24 cellular contexts compared by ENCODE assay signal in genomic region chr3:39541442-39541841, GRCh38.
"Had no signal": no experiment of that assay in that cellular context is flagged by ENCODE, and none has a peak within 500 bp of the region (broad histone marks: within the 10 kb centered on the region; RNA-seq: fewer than 3 reads in every experiment).

No MANE protein-coding gene starts in this region.

- H3K27me3 ChIP-seq: gastroesophageal sphincter had no signal

- FAIRE-seq: colon, urothelium cell line had no signal

- H3K4me3 ChIP-seq: gastroesophageal sphincter had no signal

- H3K4me3 Mint-ChIP-seq: activated naive CD8-positive, alpha-beta T cell; naive B cell; neural crest cell had no signal

- H3K4me1 ChIP-seq: gastroesophageal sphincter had no signal

- DNase-seq: activated CD4-positive, alpha-beta T cell treated with anti-CD3 and anti-CD28 coated beads for 48 hours; activated CD4-positive, alpha-beta T cell treated with anti-CD3 and anti-CD28 coated beads, Interleukin-2, amount 50 U/mL, for 48 hours; activated CD8-positive, alpha-beta memory T cell treated with anti-CD3 and anti-CD28 coated beads for 24 hours; activated effector memory CD4-positive, alpha-beta T cell treated with Interleukin-2 at 50 U/mL for 16 hours; activated naive CD4-positive, alpha-beta T cell treated with Interleukin-2 at 50 U/mL for 16 hours; effector memory CD4-positive, alpha-beta T cell; immature natural killer cell; kidney; left colon; mammary epithelial cell; naive B cell; occipital lobe; posterior cingulate gyrus; stimulated activated CD4-positive, alpha-beta T cell treated with anti-CD3 and anti-CD28 coated beads, Interleukin-2, amount 100 ng/mL, for 48 hours; stimulated activated naive CD8-positive, alpha-beta T cell treated with anti-CD3 and anti-CD28 coated beads, Interleukin-15, Interleukin-2, amounts not matched to agents 100 U/mL and 50 U/mL, for 24 hours; T-helper 1 cell had no signal

- H3K9me3 Mint-ChIP-seq: immature natural killer cell, mesothelial cell of epicardium, neural crest cell had no signal

- H3K36me3 Mint-ChIP-seq: activated naive CD8-positive, alpha-beta T cell; immature natural killer cell; mesothelial cell of epicardium had no signal

- H3K36me3 ChIP-seq: gastroesophageal sphincter, thoracic aorta had no signal

- ATAC-seq: activated CD4-positive, CD25-positive, alpha-beta regulatory T cell treated with anti-CD3 and anti-CD28 coated beads, Interleukin-2, amount 50 U/mL, for 24 hours; gastroesophageal sphincter; left colon; stimulated activated naive CD8-positive, alpha-beta T cell treated with anti-CD3 and anti-CD28 coated beads, Interleukin-15, Interleukin-2, amounts not matched to agents 100 U/mL and 50 U/mL, for 24 hours had no signal

- H3K27ac Mint-ChIP-seq: activated naive CD8-positive, alpha-beta T cell; immature natural killer cell; mesothelial cell of epicardium; naive B cell had no signal

- H3K27ac ChIP-seq: gastroesophageal sphincter, thoracic aorta had no signal

- H3K4me1 Mint-ChIP-seq: immature natural killer cell, naive B cell had no signal

- H3K9me3 ChIP-seq: gastroesophageal sphincter, thoracic aorta had no signal
